In the genomic region with DNA sequence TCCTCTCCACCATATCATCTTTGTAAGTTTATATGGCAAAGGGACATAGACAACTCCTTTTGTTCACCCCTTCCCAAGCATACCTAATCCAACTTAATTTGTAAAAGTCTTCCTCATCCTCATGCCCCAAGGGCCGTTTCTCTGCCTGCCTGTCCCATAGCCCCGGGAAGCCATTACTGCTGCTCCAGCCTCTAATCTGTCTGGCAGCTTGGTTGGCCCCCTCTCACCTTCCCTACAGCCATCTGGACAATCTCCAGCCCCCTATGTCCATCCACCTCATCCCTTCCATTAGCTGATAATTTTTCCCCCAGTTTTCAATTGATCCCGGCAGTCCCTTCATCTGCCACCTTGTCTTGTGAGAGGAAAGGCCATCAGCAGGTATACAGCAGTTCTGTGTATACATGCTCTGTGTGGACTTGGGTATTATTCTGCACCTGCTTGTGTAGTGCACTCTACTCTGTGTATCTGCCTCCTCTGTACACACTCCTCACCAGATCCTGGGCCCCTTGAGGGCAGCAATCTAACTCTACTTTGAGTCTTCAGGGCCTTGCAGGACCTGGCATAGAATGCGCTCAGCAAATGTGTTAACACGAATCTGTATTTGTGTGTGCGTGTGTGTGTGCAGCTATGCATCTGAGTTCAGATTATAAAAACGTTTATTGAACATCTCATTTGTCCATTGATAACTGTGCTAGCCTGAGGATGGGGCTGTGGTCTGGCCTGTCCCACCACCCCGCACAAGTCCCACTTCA, we compare ENCODE assay signal across 8 cellular contexts. TPM values are rescaled to one million over a fixed set of nuclear protein-coding genes. Genes with fewer than 3 reads are reported as not detected.
DNase-seq lines count a peak whose midpoint lies in the region; ATAC-seq and TF ChIP-seq lines count a peak whose summit lies in the region.

No MANE protein-coding gene starts in this region.

- BruUV-seq in PC-9 (replicated peaks; lab: Mats Ljungman, UMichigan), result no TSS peak

- peak overlapping the region; percentile 98 for H3K4me2 ChIP-seq in PC-9

- peaks cover 65% of the 10 kb centered on the region for H3K4me1 Mint-ChIP-seq in nephron progenitor cell

- peak; percentile 44 for DNase-seq in stimulated activated CD4-positive, alpha-beta T cell treated with anti-CD3 and anti-CD28 coated beads, Interleukin-15, amount 100 ng/mL, for 24 hours
- no peak for DNase-seq in stimulated activated CD4-positive, alpha-beta T cell treated with anti-CD3 and anti-CD28 coated beads, Interleukin-4, amount 100 ng/mL, for 1 hour
- no peak for DNase-seq in PC-9
- no peak for DNase-seq in effector memory CD4-positive, alpha-beta T cell
- DNase-seq in nephron progenitor cell, result no peak
- DNase-seq in midbrain (lab: John Stamatoyannopoulos, UW), result no peak
- DNase-seq in NK-92 treated with Interleukin-12 subunit alpha and Interleukin-12 subunit beta, amount 100 ng/mL, for 24 hours (lab: John Stamatoyannopoulos, UW), result no peak

- peak overlapping the region; percentile 32; the same call in 1 of the 2 replicates for H3K4me3 ChIP-seq in PC-9
- H3K4me3 ChIP-seq in effector memory CD4-positive, alpha-beta T cell (ENCODE audit: insufficient read depth, low read depth, low read length, poor library complexity, severe bottlenecking), result peak overlapping the region; percentile 49

- POLR2A ChIA-PET in PC-9 (lab: Charles Lee; ENCODE audit: unreplicated experiment), result interaction anchor here (0.6 to 1.2 kb wide), 8 partner anchors 12 to 857 kb away, joined by 3 to 12 read pairs (median 4); no protein-coding TSS in a partner anchor

- peak overlapping the region; percentile 76 for H2AFZ ChIP-seq in PC-9

- TF ChIP-seq CTCF in PC-9 (conservative IDR thresholded peaks at IDR 0.05) (no peak), nephron progenitor cell (IDR thresholded peaks at IDR 0.05) (no peak)

- H3K27ac ChIP-seq in PC-9, result peak overlapping the region; percentile 97
- peak overlapping the region; percentile 95 for H3K27ac ChIP-seq in effector memory CD4-positive, alpha-beta T cell (ENCODE audit: insufficient read depth, low read length, poor library complexity, severe bottlenecking)

- no peaks in the 10 kb centered on the region for H3K27me3 Mint-ChIP-seq in nephron progenitor cell (ENCODE audit: low read depth, poor library complexity)

- H3K79me2 ChIP-seq in PC-9 (ENCODE audit: low read depth), result peaks cover 15% of the 10 kb centered on the region

- peak overlapping the region; percentile 60 for H3K4me3 Mint-ChIP-seq in nephron progenitor cell

- H3K9me3 Mint-ChIP-seq in nephron progenitor cell, result no peaks in the 10 kb centered on the region

- no peaks in the 10 kb centered on the region for H3K27me3 ChIP-seq in PC-9 (ENCODE audit: insufficient read depth, low read depth)
- no peaks in the 10 kb centered on the region for H3K27me3 ChIP-seq in effector memory CD4-positive, alpha-beta T cell (replicated peaks; ENCODE audit: control insufficient read depth, insufficient read depth, low read length, poor library complexity, severe bottlenecking)

- H3K4me1 ChIP-seq in PC-9 (replicated peaks; ENCODE audit: insufficient read depth), result peaks cover 43% of the 10 kb centered on the region
- peaks cover 47% of the 10 kb centered on the region for H3K4me1 ChIP-seq in effector memory CD4-positive, alpha-beta T cell (ENCODE audit: control insufficient read depth, insufficient read depth, low read length, poor library complexity, severe bottlenecking)

- no peaks in the 10 kb centered on the region for H3K9me3 ChIP-seq in PC-9 (ENCODE audit: insufficient read depth, low read depth)
- H3K9me3 ChIP-seq in effector memory CD4-positive, alpha-beta T cell (ENCODE audit: control insufficient read depth, low read length), result no peaks in the 10 kb centered on the region

- no peak for ATAC-seq in HG03520 (IDR thresholded peaks at IDR 0.05; ENCODE audit: unreplicated experiment)

- peaks cover 8% of the 10 kb centered on the region for H4K20me1 ChIP-seq in PC-9 (ENCODE audit: insufficient read depth)

- peaks cover 32% of the 10 kb centered on the region; the same call in 1 of the 2 replicates for H3F3A ChIP-seq in PC-9 (ENCODE audit: insufficient read depth, low read depth)

- H3K27ac Mint-ChIP-seq in nephron progenitor cell, result peak overlapping the region; percentile 47

- CTCF ChIA-PET in PC-9 (lab: Charles Lee), result interaction anchor here (0.6 to 1.0 kb wide), 3 partner anchors 47 to 118 kb away, joined by 3 to 6 read pairs (median 5); no protein-coding TSS in a partner anchor

- H3K9me2 ChIP-seq in PC-9 (ENCODE audit: insufficient read depth), result no peaks in the 10 kb centered on the region

- intact Hi-C loops in PC-9 (cut with micrococcal nuclease; ENCODE audit: unreplicated experiment), result loop anchor here (5.0 to 10.0 kb wide), 4 partner anchors 68 to 588 kb away; partner anchors contain the start of gene IQGAP3

- no peaks in the 10 kb centered on the region for H3K36me3 Mint-ChIP-seq in nephron progenitor cell (ENCODE audit: low read depth)

- H3K36me3 ChIP-seq in PC-9 (ENCODE audit: low read depth), result no peaks in the 10 kb centered on the region
- H3K36me3 ChIP-seq in effector memory CD4-positive, alpha-beta T cell (ENCODE audit: control insufficient read depth, insufficient read depth, low read length), result no peaks in the 10 kb centered on the region

RNA-seq across cellular contexts. Expression of gene MEF2D, which starts 3.7 kb away (rescaled TPM):
- total RNA-seq in PC-9 (2021), result 25.5 and 33.5 TPM in 2 replicates
